In the genomic region with DNA sequence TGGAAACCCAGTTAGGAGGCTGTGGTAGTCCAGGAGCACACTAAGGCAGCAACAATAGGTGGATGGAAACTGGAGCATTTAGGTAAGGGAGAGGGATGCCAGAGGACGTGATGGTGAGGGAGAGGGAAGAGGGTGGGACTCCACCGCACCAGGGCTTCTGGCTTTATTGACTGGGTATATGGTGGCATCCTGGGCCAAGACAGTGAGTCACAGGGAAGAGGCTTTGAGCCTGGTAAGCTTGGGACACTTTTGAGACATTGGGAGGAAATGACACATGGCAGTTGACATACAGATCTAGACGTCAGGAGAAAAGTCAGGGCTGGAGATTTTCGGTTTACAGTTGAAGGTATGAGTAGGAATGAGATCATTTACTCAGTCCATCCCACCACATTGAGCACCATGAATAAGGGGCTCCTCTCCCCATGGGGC, we compare ENCODE assay signal across 8 cellular contexts. TPM values are rescaled to one million over a fixed set of nuclear protein-coding genes. Genes with fewer than 3 reads are reported as not detected.
A peak's percentile ranks its signal among the peaks of the same experiment; 100 is the strongest.
DNase-seq lines count a peak whose midpoint lies in the region; ATAC-seq and TF ChIP-seq lines count a peak whose summit lies in the region.

No MANE protein-coding gene starts in this region.

- H2AFZ ChIP-seq in ACC112 (ENCODE audit: low read length, unreplicated experiment) = no peak overlapping the region

- H3K9me3 Mint-ChIP-seq in activated CD8-positive, alpha-beta memory T cell treated with anti-CD3 and anti-CD28 coated beads, Interleukin-2, amount 10 ng/mL, durations not matched to agents 7 days and 5 days (ENCODE audit: low read depth) = no peaks in the 10 kb centered on the region

- no peaks in the 10 kb centered on the region for H3K27me3 ChIP-seq in ACC112 (ENCODE audit: insufficient read depth, low read length)
- H3K27me3 ChIP-seq in spleen (replicated peaks in 1 of 7) = no peaks in the 10 kb centered on the region

- DNase-seq in HT-29 (ENCODE audit: low spot score) (peak; percentile 63), iris pigment epithelial cell (ENCODE audit: low read depth) (peak; percentile 84), spleen (no peak), HuH-7.5 (ENCODE audit: low spot score) (no peak), OCI-M1 (lab: John Stamatoyannopoulos, UW) (no peak)
- peak; percentile 54 for DNase-seq in activated CD8-positive, alpha-beta memory T cell treated with anti-CD3 and anti-CD28 coated beads, Interleukin-2, amount 10 ng/mL, durations not matched to agents 7 days and 5 days

- H3K27ac Mint-ChIP-seq in activated CD8-positive, alpha-beta memory T cell treated with anti-CD3 and anti-CD28 coated beads, Interleukin-2, amount 10 ng/mL, durations not matched to agents 7 days and 5 days = peak overlapping the region; percentile 60

- no peaks in the 10 kb centered on the region for H3K9me3 ChIP-seq in spleen

- H3K27ac ChIP-seq in ACC112 (ENCODE audit: low read depth, low read length) = peak overlapping the region; percentile 100
- peak overlapping the region in 4 of 8 donors; percentile 32 to 53 (median 40) for H3K27ac ChIP-seq in spleen

- peaks cover 74% of the 10 kb centered on the region for H3K4me1 Mint-ChIP-seq in activated CD8-positive, alpha-beta memory T cell treated with anti-CD3 and anti-CD28 coated beads, Interleukin-2, amount 10 ng/mL, durations not matched to agents 7 days and 5 days

- no peak overlapping the region for H3K4me3 Mint-ChIP-seq in activated CD8-positive, alpha-beta memory T cell treated with anti-CD3 and anti-CD28 coated beads, Interleukin-2, amount 10 ng/mL, durations not matched to agents 7 days and 5 days

- CTCF ChIA-PET in activated CD8-positive, alpha-beta memory T cell treated with anti-CD3 and anti-CD28 coated beads, Interleukin-2, amount 10 ng/mL, durations not matched to agents 7 days and 5 days (lab: Charles Lee) = interaction anchor here (1.6 to 10.1 kb wide), 4 partner anchors 14 to 106 kb away, joined by 5 to 59 read pairs (median 30); partner anchors contain the start of gene NT5E

- intact Hi-C loops in spleen (cut with DNase I; ENCODE audit: low total_unique reads) = no loop called here

- H3K4me1 ChIP-seq in ACC112 (ENCODE audit: control insufficient read depth, insufficient read depth, low read length, unreplicated experiment) = peaks cover 94% of the 10 kb centered on the region
- peaks cover 20 to 67% (median 53%) of the 10 kb centered on the region in 6 donors for H3K4me1 ChIP-seq in spleen

- peak overlapping the region; percentile 69 for H3K4me3 ChIP-seq in ACC112 (ENCODE audit: low read depth, low read length)
- H3K4me3 ChIP-seq in spleen = no peak overlapping the region

- H3K27me3 Mint-ChIP-seq in activated CD8-positive, alpha-beta memory T cell treated with anti-CD3 and anti-CD28 coated beads, Interleukin-2, amount 10 ng/mL, durations not matched to agents 7 days and 5 days = peaks cover 7% of the 10 kb centered on the region

- H3K79me2 ChIP-seq in ACC112 (ENCODE audit: control insufficient read depth, insufficient read depth, low read length, unreplicated experiment) = peaks cover 75% of the 10 kb centered on the region

- no peak for TF ChIP-seq POLR2A in spleen (IDR thresholded peaks at IDR 0.05)

- 48 to 66% (median 55%) methylated on average over 4 of the region's 4 CpGs for WGBS in spleen, 5 donors

- TF ChIP-seq CTCF in spleen (IDR thresholded peaks at IDR 0.05 in 8 of 11, conservative IDR thresholded peaks at IDR 0.05 in 3 of 11) = no peak

- H3K36me3 Mint-ChIP-seq in activated CD8-positive, alpha-beta memory T cell treated with anti-CD3 and anti-CD28 coated beads, Interleukin-2, amount 10 ng/mL, durations not matched to agents 7 days and 5 days = peaks cover 7% of the 10 kb centered on the region

- peak; percentile 37 for ATAC-seq in activated CD8-positive, alpha-beta memory T cell treated with anti-CD3 and anti-CD28 coated beads, Interleukin-2, amount 10 ng/mL, durations not matched to agents 7 days and 5 days
- no peak for ATAC-seq in GM19023 (IDR thresholded peaks at IDR 0.05; ENCODE audit: unreplicated experiment)

- H3K36me3 ChIP-seq in ACC112 (ENCODE audit: insufficient read depth, low read length) (peaks cover 28% of the 10 kb centered on the region), spleen (peaks cover 0 to 5% (median 0%) of the 10 kb centered on the region in 6 donors)

RNA-seq across cellular contexts. Expression of gene NT5E, which starts 14.9 kb away (rescaled TPM):
- 57.4 and 74.7 TPM in 2 replicates for total RNA-seq in HT-29 (2014; rRNA removed; shearing (Covaris generic))
- total RNA-seq in activated CD8-positive, alpha-beta memory T cell treated with anti-CD3 and anti-CD28 coated beads, Interleukin-2, amount 10 ng/mL, durations not matched to agents 7 days and 5 days = 10 to 100 TPM; 17.3 to 24.1 TPM
- total RNA-seq in spleen = 10 to 100 TPM; 13.7 to 32.2 (median 20.3) TPM
- 10 to 100 TPM in 2 of 3 donors, 1 to 10 TPM in 1; 8.4 to 13.4 (median 10.7) TPM for polyA plus RNA-seq in spleen

Comparison
In these comparisons a context has a peak if more than half of its experiments do, and no peak if none do; other contexts are left out.
1. DNase-seq: peak in HT-29 (single experiment), activated CD8-positive, alpha-beta memory T cell treated with anti-CD3 and anti-CD28 coated beads, Interleukin-2, amount 10 ng/mL, durations not matched to agents 7 days and 5 days (single experiment) and iris pigment epithelial cell (single experiment); none in spleen (single experiment), HuH-7.5 (single experiment) and OCI-M1 (single experiment).